In genomic region chr12:49870501-49871262, GRCh38 we compare ENCODE assay signal across 16 cellular contexts.
"Had no signal": no experiment of that assay in that cellular context is flagged by ENCODE, and none has a peak within 500 bp of the region (broad histone marks: within the 10 kb centered on the region; RNA-seq: fewer than 3 reads in every experiment).

No MANE protein-coding gene starts in this region.

- H3K4me3 ChIP-seq: neural progenitor cell, ovary, SK-N-MC had no signal

- H3K4me1 ChIP-seq: neural progenitor cell had no signal

- ATAC-seq: activated CD4-positive, CD25-positive, alpha-beta regulatory T cell treated with anti-CD3 and anti-CD28 coated beads, Interleukin-2, amount 50 U/mL, for 24 hours; activated naive CD4-positive, alpha-beta T cell treated with anti-CD3 and anti-CD28 coated beads, Interleukin-2, amount 50 U/mL, for 72 hours; effector memory CD8-positive, alpha-beta T cell had no signal

- H3K9me3 ChIP-seq: ovary had no signal

- H3K4me3 Mint-ChIP-seq: activated T-cell treated with anti-CD3 and anti-CD28 coated beads, Interleukin-2, amount 50 U/mL, for 24 hours; effector memory CD8-positive, alpha-beta T cell; immature natural killer cell; mesothelial cell of epicardium; neural progenitor cell had no signal

- H3K36me3 ChIP-seq: neural progenitor cell, ovary had no signal

- H3K27me3 ChIP-seq: neural progenitor cell, ovary had no signal

- H3K27ac ChIP-seq: neural progenitor cell, SK-N-MC had no signal

- H3K27ac Mint-ChIP-seq: activated naive CD4-positive, alpha-beta T cell treated with anti-CD3 and anti-CD28 coated beads, Interleukin-2, amount 50 U/mL, for 72 hours; activated T-cell treated with anti-CD3 and anti-CD28 coated beads, Interleukin-2, amount 50 U/mL, for 24 hours; effector memory CD8-positive, alpha-beta T cell; immature natural killer cell; mesothelial cell of epicardium; neural progenitor cell had no signal

- H3K36me3 Mint-ChIP-seq: activated naive CD4-positive, alpha-beta T cell treated with anti-CD3 and anti-CD28 coated beads, Interleukin-2, amount 50 U/mL, for 72 hours; immature natural killer cell; mesothelial cell of epicardium; neural progenitor cell had no signal

- H3K9me3 Mint-ChIP-seq: activated naive CD4-positive, alpha-beta T cell treated with anti-CD3 and anti-CD28 coated beads, Interleukin-2, amount 50 U/mL, for 72 hours; activated T-cell treated with anti-CD3 and anti-CD28 coated beads, Interleukin-2, amount 50 U/mL, for 24 hours; effector memory CD8-positive, alpha-beta T cell; immature natural killer cell; mesothelial cell of epicardium; neural progenitor cell had no signal

- DNase-seq: activated gamma-delta T cell; activated T-cell treated with anti-CD3 and anti-CD28 coated beads, Interleukin-2, amount 50 U/mL, for 24 hours; central memory CD4-positive, alpha-beta T cell; cortex of kidney; effector memory CD8-positive, alpha-beta T cell; foreskin melanocyte; immature natural killer cell; stimulated activated CD4-positive, alpha-beta T cell treated with anti-CD3 and anti-CD28 coated beads, Interleukin-15, amount 100 ng/mL, for 24 hours; stimulated activated CD4-positive, alpha-beta T cell treated with anti-CD3 and anti-CD28 coated beads, Interleukin-4, amount 100 ng/mL, for 1 hour; stimulated activated naive CD4-positive, alpha-beta T cell had no signal

- H3K27me3 Mint-ChIP-seq: activated T-cell treated with anti-CD3 and anti-CD28 coated beads, Interleukin-2, amount 50 U/mL, for 24 hours had no signal
